ENCODE assay signal across 33 cellular contexts in genomic region chr7:1275685-1276424, GRCh38. TPM values are rescaled to one million over a fixed set of nuclear protein-coding genes. Genes with fewer than 3 reads are reported as not detected.
DNase-seq lines count a peak whose midpoint lies in the region; ATAC-seq and TF ChIP-seq lines count a peak whose summit lies in the region.
"Had no signal": no experiment of that assay in that cellular context is flagged by ENCODE, and none has a peak within 500 bp of the region (broad histone marks: within the 10 kb centered on the region; RNA-seq: fewer than 3 reads in every experiment).

No MANE protein-coding gene starts in this region.

- no peaks in the 10 kb centered on the region for H3K4me1 ChIP-seq in endodermal cell (ENCODE audit: control insufficient read depth, insufficient read depth, low read length)
- H3K4me1 ChIP-seq in psoas muscle, result no peaks in the 10 kb centered on the region
- H3K4me1 ChIP-seq: Caco-2, HAP-1, heart right ventricle, stomach, thyroid gland, vagina had no signal

- ATAC-seq in left ventricle myocardium superior (no peak), psoas muscle (no peak), HG03095 (IDR thresholded peaks at IDR 0.05; ENCODE audit: unreplicated experiment) (no peak)
- ATAC-seq: heart right ventricle, K562, T-cell had no signal

- H3K9me3 Mint-ChIP-seq in endodermal cell, result peaks cover 24% of the 10 kb centered on the region
- H3K9me3 Mint-ChIP-seq: activated T-helper 1 cell treated with anti-CD3 and anti-CD28 coated beads, Interleukin-12 subunit alpha, Interleukin-12 subunit beta, Interleukin-2, Interleukin-4 antibody, amounts not matched to agents 30 ng/mL and 10 ng/mL and 1 ng/mL, durations not matched to agents 14 hours and 24 hours and 36 hours had no signal

- H3K9ac ChIP-seq in endodermal cell (ENCODE audit: extremely low read depth, low read length, poor library complexity, severe bottlenecking), result no peak overlapping the region

- 86 to 87% methylated on average over 33 to 45 of the region's 45 CpGs for WGBS in endodermal cell (ENCODE audit: insufficient coverage in 1 of 2, insufficient read length in 1 of 2), 2 experiments
- WGBS in psoas muscle, 3 donors, result 66 to 68% (median 67%) methylated on average over 45 of the region's 45 CpGs

- no peaks in the 10 kb centered on the region for H3K4me1 Mint-ChIP-seq in endodermal cell
- H3K4me1 Mint-ChIP-seq: activated naive CD4-positive, alpha-beta T cell treated with anti-CD3 and anti-CD28 coated beads, Interleukin-2, amount 10 ng/mL, durations not matched to agents 7 days and 5 days; T-cell had no signal

- intact Hi-C loops in left ventricle myocardium superior (cut with micrococcal nuclease), result no loop called here
- intact Hi-C loops in cardiac septum (cut with DNase I), result no loop called here
- intact Hi-C loops in psoas muscle (cut with DNase I), result no loop called here

- H3K27ac ChIP-seq in endodermal cell (ENCODE audit: low read depth, low read length) (peak overlapping the region; percentile 44), psoas muscle (no peak overlapping the region)
- H3K27ac ChIP-seq: cardiac muscle cell, heart right ventricle, stomach, thyroid gland, vagina had no signal

- no peak for TF ChIP-seq CTCF in endodermal cell (conservative IDR thresholded peaks at IDR 0.05)
- no peak for TF ChIP-seq CTCF in psoas muscle (IDR thresholded peaks at IDR 0.05)

- no peak overlapping the region for H3K4me3 Mint-ChIP-seq in endodermal cell
- H3K4me3 Mint-ChIP-seq: activated naive CD4-positive, alpha-beta T cell treated with anti-CD3 and anti-CD28 coated beads, Interleukin-2, amount 10 ng/mL, durations not matched to agents 7 days and 5 days; activated T-helper 1 cell treated with anti-CD3 and anti-CD28 coated beads, Interleukin-12 subunit alpha, Interleukin-12 subunit beta, Interleukin-2, Interleukin-4 antibody, amounts not matched to agents 30 ng/mL and 10 ng/mL and 1 ng/mL, durations not matched to agents 14 hours and 24 hours and 36 hours; T-cell had no signal

- no peaks in the 10 kb centered on the region for H3K36me3 Mint-ChIP-seq in endodermal cell (ENCODE audit: low read depth)
- H3K36me3 Mint-ChIP-seq: activated naive CD4-positive, alpha-beta T cell treated with anti-CD3 and anti-CD28 coated beads, Interleukin-2, amount 10 ng/mL, durations not matched to agents 7 days and 5 days; T-cell had no signal

- DNase-seq in left ventricle myocardium superior (peak; percentile 11), cardiac septum (ENCODE audit: low spot score) (no peak), NCI-H69 (lab: John Stamatoyannopoulos, UW) (peak; percentile 88), endodermal cell (peak; percentile 73), psoas muscle (peak; percentile 6 to 38), MV-4-11 (lab: John Stamatoyannopoulos, UW) (no peak), SW 1271 (lab: John Stamatoyannopoulos, UW) (no peak)
- DNase-seq: activated CD4-positive, alpha-beta T cell treated with anti-CD3 and anti-CD28 coated beads, Interleukin-2, amount 50 U/mL, for 4 hours; activated CD4-positive, CD25-positive, alpha-beta regulatory T cell; activated naive CD4-positive, alpha-beta T cell treated with anti-CD3 and anti-CD28 coated beads, Interleukin-2, amount 10 ng/mL, durations not matched to agents 7 days and 5 days; C1 segment of cervical spinal cord; Caco-2; cortex of kidney; DMS79 treated with DMSO at 0.1 percent for 48 hours; foreskin fibroblast; mesenchymal stem cell; NCI-H446 treated with DMSO at 0.1 percent for 48 hours; occipital lobe; SHP77 treated with DMSO at 0.1 percent for 48 hours; stimulated activated CD4-positive, alpha-beta T cell treated with anti-CD3 and anti-CD28 coated beads, Interleukin-2, amount 100 ng/mL, for 24 hours; stomach; T-cell; thyroid gland had no signal

- H3K36me3 ChIP-seq in endodermal cell (ENCODE audit: control insufficient read depth, insufficient read depth, low read length), result no peaks in the 10 kb centered on the region
- no peaks in the 10 kb centered on the region for H3K36me3 ChIP-seq in psoas muscle (ENCODE audit: insufficient read depth in 1 of 2, low read depth in 1 of 2)
- H3K36me3 ChIP-seq: cardiac muscle cell, HAP-1, heart right ventricle, stomach, thyroid gland, vagina had no signal

- H3K27me3 Mint-ChIP-seq in endodermal cell (ENCODE audit: insufficient read depth), result peaks cover 12% of the 10 kb centered on the region
- H3K27me3 Mint-ChIP-seq: activated naive CD4-positive, alpha-beta T cell treated with anti-CD3 and anti-CD28 coated beads, Interleukin-2, amount 10 ng/mL, durations not matched to agents 7 days and 5 days had no signal

- H3K4me3 ChIP-seq in endodermal cell (ENCODE audit: low read length), result no peak overlapping the region
- H3K4me3 ChIP-seq in psoas muscle, result no peak overlapping the region
- H3K4me3 ChIP-seq: cardiac muscle cell, HAP-1, heart right ventricle, K562, stomach, thyroid gland, vagina had no signal

- H3K27me3 ChIP-seq in endodermal cell (ENCODE audit: control insufficient read depth, insufficient read depth, low read length, poor library complexity, severe bottlenecking), result no peaks in the 10 kb centered on the region
- peaks cover 0 to 50% (median 7%) of the 10 kb centered on the region in 3 donors for H3K27me3 ChIP-seq in psoas muscle (ENCODE audit: insufficient read depth in 3 of 3, low read length in 2 of 3)
- H3K27me3 ChIP-seq: cardiac muscle cell, thyroid gland, vagina had no signal

- no peak overlapping the region for H3K27ac Mint-ChIP-seq in endodermal cell
- H3K27ac Mint-ChIP-seq: activated naive CD4-positive, alpha-beta T cell treated with anti-CD3 and anti-CD28 coated beads, Interleukin-2, amount 10 ng/mL, durations not matched to agents 7 days and 5 days; activated T-helper 1 cell treated with anti-CD3 and anti-CD28 coated beads, Interleukin-12 subunit alpha, Interleukin-12 subunit beta, Interleukin-2, Interleukin-4 antibody, amounts not matched to agents 30 ng/mL and 10 ng/mL and 1 ng/mL, durations not matched to agents 14 hours and 24 hours and 36 hours; T-cell had no signal

- H3K9me3 ChIP-seq in endodermal cell (ENCODE audit: control insufficient read depth, low read length), result peaks cover 8% of the 10 kb centered on the region
- H3K9me3 ChIP-seq in psoas muscle, result no peaks in the 10 kb centered on the region
- H3K9me3 ChIP-seq: HAP-1, thyroid gland, vagina had no signal

RNA-seq across cellular contexts. Expression of gene UNCX, which starts 43.2 kb away (rescaled TPM):
- not detected for total RNA-seq in left ventricle myocardium superior
- total RNA-seq in cardiac septum, result not detected
- under 1 TPM in 1 of 2 donors, not detected in 1; 0.13 TPM for total RNA-seq in endodermal cell
- 15.6 TPM for polyA plus RNA-seq in endodermal cell (2013, experiment 1 of 2)
- 11.1 TPM for polyA plus RNA-seq in endodermal cell (2013, experiment 2 of 2)
- total RNA-seq in psoas muscle, result not detected
- not detected for polyA plus RNA-seq in psoas muscle
- total RNA-seq: activated T-helper 1 cell treated with anti-CD3 and anti-CD28 coated beads, Interleukin-12 subunit alpha, Interleukin-12 subunit beta, Interleukin-2, Interleukin-4 antibody, amounts not matched to agents 30 ng/mL and 10 ng/mL and 1 ng/mL, durations not matched to agents 14 hours and 24 hours and 36 hours; Caco-2; esophagus mucosa; heart right ventricle; HT-29; K562; MCF 10A; occipital lobe; stomach; T-cell; thyroid gland; vagina had no signal
- polyA plus RNA-seq: heart right ventricle, K562, stomach had no signal

Comparison
In these comparisons a context has a peak if more than half of its experiments do, and no peak if none do; other contexts are left out.
1. DNase-seq: peak in left ventricle myocardium superior (single experiment), NCI-H69 (single experiment), endodermal cell (single experiment) and psoas muscle (2 of 2); none in cardiac septum (single experiment), MV-4-11 (single experiment) and SW 1271 (0 of 2).